ENCODE assay signal across 9 cellular contexts in genomic region chr2:119218478-119219064, GRCh38. TPM values are rescaled to one million over a fixed set of nuclear protein-coding genes. Genes with fewer than 3 reads are reported as not detected.
DNase-seq lines count a peak whose midpoint lies in the region; ATAC-seq, FAIRE-seq and TF ChIP-seq lines count a peak whose summit lies in the region.
"Had no signal": no experiment of that assay in that cellular context is flagged by ENCODE, and none has a peak within 500 bp of the region (broad histone marks: within the 10 kb centered on the region; RNA-seq: fewer than 3 reads in every experiment).

No MANE protein-coding gene starts in this region.

- intact Hi-C loops in GM12878 (cut with micrococcal nuclease; ENCODE audit: unreplicated experiment) = no loop called here

- in situ Hi-C loops in GM12878 (cut with MboI) = no loop called here

- TF ChIP-seq POLR2A in GM12878 (IDR thresholded peaks at IDR 0.05; ENCODE audit: low read depth, low read length) = no peak
- no peak for TF ChIP-seq POLR2A in upper lobe of left lung (IDR thresholded peaks at IDR 0.05)

- H3K9ac ChIP-seq in GM12878 (ENCODE audit: control insufficient read depth, insufficient read depth, low read length) = no peak overlapping the region

- no peaks in the 10 kb centered on the region for H4K20me1 ChIP-seq in GM12878 (ENCODE audit: control insufficient read depth, insufficient read depth)

- no peaks in the 10 kb centered on the region for H3K9me3 ChIP-seq in GM12878 (replicated peaks; ENCODE audit: control insufficient read depth, insufficient read depth, low read length)
- no peaks in the 10 kb centered on the region for H3K9me3 ChIP-seq in upper lobe of left lung

- WGBS in GM12878 (ENCODE audit: insufficient coverage, insufficient replicate concordance, low lambda C conversion rate, missing lambda C conversion rate) = 44% methylated on average over 6 of the region's 6 CpGs
- 34 to 41% methylated on average over 6 of the region's 6 CpGs for WGBS in upper lobe of left lung, 2 donors

- TF ChIP-seq EP300 in GM12878 (IDR thresholded peaks at IDR 0.05; ENCODE audit: borderline replicate concordance in 1 of 2, control insufficient read depth in 1 of 2, low read depth in 2 of 2, low read length in 2 of 2) (no peak), upper lobe of left lung (IDR thresholded peaks at IDR 0.05) (no peak)

- RAD21 ChIA-PET in GM12878 (lab: Charles Lee; ENCODE audit: unreplicated experiment) = interaction anchor here (0.6 to 1.6 kb wide), 2 partner anchors 22 to 46 kb away, joined by 3 read pairs; no protein-coding TSS in a partner anchor

- TF ChIP-seq CTCF in GM12878 (IDR thresholded peaks at IDR 0.05 in 2 of 3, conservative IDR thresholded peaks at IDR 0.05 in 1 of 3; ENCODE audit: control insufficient read depth in 2 of 3, extremely low read depth in 1 of 3, insufficient read depth in 1 of 3, low read depth in 3 of 3, low read length in 3 of 3) = peak; percentile 23 to 45 (median 41); a peak in 4 of 6 replicates
- peak in 3 of 6 experiments; percentile 20 to 40 (median 30) for TF ChIP-seq CTCF in upper lobe of left lung (IDR thresholded peaks at IDR 0.05)

- BruUV-seq in GM12878 (replicated peaks; lab: Mats Ljungman, UMichigan) = no TSS peak

- CTCF ChIA-PET in GM12878 (lab: Yijun Ruan, JAX) = interaction anchor here (1.4 kb wide), 1 partner anchor 9 kb away, joined by 4 read pairs; no protein-coding TSS in a partner anchor

- no peaks in the 10 kb centered on the region; a peak in 1 of 4 replicates for H3K27me3 ChIP-seq in GM12878 (replicated peaks in 1 of 2; ENCODE audit: control insufficient read depth in 2 of 2, insufficient read depth in 2 of 2, low read length in 1 of 2)
- no peaks in the 10 kb centered on the region for H3K27me3 ChIP-seq in upper lobe of left lung

- no peak; the same call in 2 of the 3 replicates for ATAC-seq in GM12878
- no peak for ATAC-seq in HG03196 (IDR thresholded peaks at IDR 0.05; ENCODE audit: unreplicated experiment)
- no peak for ATAC-seq in upper lobe of left lung (ENCODE audit: low FRiP score in 2 of 2)
- no peak for ATAC-seq in HG02973 (IDR thresholded peaks at IDR 0.05; ENCODE audit: unreplicated experiment)
- no peak for ATAC-seq in HG03520 (IDR thresholded peaks at IDR 0.05; ENCODE audit: unreplicated experiment)

- H3K27ac ChIP-seq in GM12878 (ENCODE audit: control insufficient read depth, insufficient read depth) (no peak overlapping the region), upper lobe of left lung (no peak overlapping the region)

- POLR2A ChIA-PET in GM12878 (lab: Charles Lee) = no interaction called here

- H3K4me2 ChIP-seq in GM12878 (ENCODE audit: control insufficient read depth, insufficient read depth) = no peak overlapping the region

- FAIRE-seq in GM12878 (lab: Jason Lieb, UNC) = no peak
- FAIRE-seq: islet of Langerhans had no signal

- peaks cover 8% of the 10 kb centered on the region for H3K4me1 ChIP-seq in GM12878 (ENCODE audit: control insufficient read depth, insufficient read depth, low read length)
- H3K4me1 ChIP-seq in upper lobe of left lung = peaks cover 5 to 9% (median 7%) of the 10 kb centered on the region in 4 donors

- DNase-seq in GDM1 (lab: John Stamatoyannopoulos, UW) (peak; percentile 4), NCI-H146 (lab: John Stamatoyannopoulos, UW) (peak; percentile 99), GM12878 (ENCODE audit: low read depth, low spot score) (no peak), medulla oblongata (ENCODE audit: extremely low spot score) (peak; percentile 63), upper lobe of left lung (no peak)

- no peaks in the 10 kb centered on the region for H3K36me3 ChIP-seq in GM12878 (ENCODE audit: control insufficient read depth in 2 of 2, insufficient read depth in 2 of 2, low read length in 1 of 2)
- H3K36me3 ChIP-seq in upper lobe of left lung = no peaks in the 10 kb centered on the region

- no peak overlapping the region for H3K4me3 ChIP-seq in GM12878
- H3K4me3 ChIP-seq in upper lobe of left lung = no peak overlapping the region

- TF ChIP-seq RAD21 in GM12878 (IDR thresholded peaks at IDR 0.05; ENCODE audit: insufficient read depth, low read depth, low read length) = peak; percentile 79

- SMC1A ChIA-PET in GM12878 (lab: Charles Lee; ENCODE audit: uncharacterized antibody, unreplicated experiment) = interaction anchor here (1.2 to 1.7 kb wide), 2 partner anchors 48 to 1172 kb away, joined by 3 read pairs; no protein-coding TSS in a partner anchor

- H3K79me2 ChIP-seq in GM12878 (ENCODE audit: control insufficient read depth, insufficient read depth, low read length) = no peaks in the 10 kb centered on the region

- H2AFZ ChIP-seq in GM12878 (ENCODE audit: control insufficient read depth, low read depth, low read length) = peak overlapping the region; percentile 19; the same call in 1 of the 2 replicates

TF ChIP-seq in GM12878, 131 proteins besides CTCF, POLR2A, EP300 and RAD21:
- no peak for TF ChIP-seq SUZ12 (IDR thresholded peaks at IDR 0.05; ENCODE audit: unreplicated experiment)
- no peak for TF ChIP-seq CEBPZ (IDR thresholded peaks at IDR 0.05; ENCODE audit: low read depth, low read length)
- peak; percentile 41; the same call in 1 of the 2 replicates for TF ChIP-seq SMC3 (IDR thresholded peaks at IDR 0.05; ENCODE audit: borderline replicate concordance, low read length)
- TF ChIP-seq BCL3 (IDR thresholded peaks at IDR 0.05; ENCODE audit: borderline replicate concordance, insufficient read depth, low read depth, low read length, poor library complexity, severe bottlenecking) = no peak

RNA-seq across cellular contexts. Expression of gene STEAP3, which starts 5.1 kb away (rescaled TPM):
- 26.1 and 27.1 TPM in 2 replicates for total RNA-seq in GM12878 (2013; cell fraction: nucleolus; rRNA removed)
- total RNA-seq in GM12878 (2014; rRNA removed) (3.7 and 5.5 TPM in 2 replicates), GM12878 (2014; rRNA removed; fragmentation: Illumina TruSeq; extraction: Trizol) (2.0 and 2.2 TPM in 2 replicates), GM12878 (2021) (7.6 and 8.3 TPM in 2 replicates), upper lobe of left lung (10 to 100 TPM; 18.1 to 26.6 (median 22.4) TPM)
- polyA plus RNA-seq in GM12878 (2011; ENCODE audit: low read depth) = 2.1 TPM
- polyA plus RNA-seq in GM12878 (2011; rRNA removed) (3.1 and 8.2 TPM in 2 replicates), GM12878 (2014; fragmentation: Illumina TruSeq; extraction: Trizol) (1.7 and 3.7 TPM in 2 replicates), GM12878 (2014; fragmentation: Nextera tagmentation; extraction: Ambion mirVana) (under 1 TPM; 0.42 to 0.84 TPM), GM12878 (2014; rRNA removed) (4.2 and 4.5 TPM in 2 replicates), GM12878 (2016; fragmentation: Nextera tagmentation; extraction: Ambion mirVana) (1 to 10 TPM; 5.5 to 6.5 TPM)
- 7.1 and 8.9 TPM in 2 replicates for polyA plus RNA-seq in GM12878 (2011; cell fraction: cytosol; rRNA removed)
- 27.0 and 29.6 TPM in 2 replicates for polyA plus RNA-seq in GM12878 (2011; cell fraction: nucleus; rRNA removed)
- 3.2 and 4.4 TPM in 2 replicates for polyA plus RNA-seq in GM12878 (2012)
- polyA minus RNA-seq in GM12878 (2011; rRNA and poly(A)+ RNA removed) = 10.4 and 10.8 TPM in 2 replicates
- polyA minus RNA-seq in GM12878 (2011; cell fraction: cytosol; rRNA and poly(A)+ RNA removed) = 4.3 and 6.8 TPM in 2 replicates
- polyA minus RNA-seq in GM12878 (2011; cell fraction: nucleus; rRNA and poly(A)+ RNA removed) = 6.9 and 13.1 TPM in 2 replicates

Comparison
In these comparisons a context has a peak if more than half of its experiments do, and no peak if none do; other contexts are left out.
1. DNase-seq: peak in GDM1 (single experiment), NCI-H146 (single experiment) and medulla oblongata (single experiment); none in GM12878 (single experiment) and upper lobe of left lung (0 of 2).